Comparison of ENCODE assay signal across 1 cellular context in genomic region chr6:143160439-143161220, GRCh38.
TF ChIP-seq lines count a peak whose summit lies in the region.

No MANE protein-coding gene starts in this region.

TF ChIP-seq in IMR-90, 13 proteins besides CTCF, POLR2A, EP300 and RAD21:
- TF ChIP-seq CEBPB (IDR thresholded peaks at IDR 0.05; ENCODE audit: low read depth, low read length) (no peak), CHD1 (IDR thresholded peaks at IDR 0.05; ENCODE audit: low read depth, low read length) (no peak), RFX5 (IDR thresholded peaks at IDR 0.05; ENCODE audit: low read depth, low read length) (no peak), SMC3 (IDR thresholded peaks at IDR 0.05; ENCODE audit: low read depth, low read length) (no peak), FOS (IDR thresholded peaks at IDR 0.05; ENCODE audit: low read depth, low read length) (no peak), MXI1 (IDR thresholded peaks at IDR 0.05; ENCODE audit: borderline replicate concordance, low read depth, low read length) (no peak), MAZ (IDR thresholded peaks at IDR 0.05; ENCODE audit: borderline replicate concordance, low read depth, low read length) (no peak), NFE2L2 (IDR thresholded peaks at IDR 0.05; ENCODE audit: low read depth, low read length) (no peak), ELK1 (IDR thresholded peaks at IDR 0.05; ENCODE audit: borderline replicate concordance, low read depth, low read length) (no peak)
TF ChIP-seq in IMR-90: peak in this region for 0.
